ENCODE assay signal across 8 cellular contexts in genomic region chr2:3518496-3519254, GRCh38. TPM values are rescaled to one million over a fixed set of nuclear protein-coding genes. Genes with fewer than 3 reads are reported as not detected.
DNase-seq lines count a peak whose midpoint lies in the region; ATAC-seq and TF ChIP-seq lines count a peak whose summit lies in the region.

No MANE protein-coding gene starts in this region.

- no peaks in the 10 kb centered on the region for H3K27me3 ChIP-seq in IMR-90 (ENCODE audit: control insufficient read depth, insufficient read depth, low read length)
- H3K27me3 ChIP-seq in mucosa of rectum (ENCODE audit: control insufficient read depth in 2 of 2, insufficient read depth in 2 of 2, low read length in 2 of 2): no peaks in the 10 kb centered on the region

- H2BK120ac ChIP-seq in IMR-90 (ENCODE audit: low read depth, low read length): peak overlapping the region; percentile 26; the same call in 1 of the 2 replicates

- H3K79me1 ChIP-seq in IMR-90 (ENCODE audit: low read depth in 1 of 2, low read length in 2 of 2): peaks cover 26 to 39% of the 10 kb centered on the region in 2 experiments

- H3K23ac ChIP-seq in IMR-90 (ENCODE audit: low read depth, low read length): peak overlapping the region; percentile 78

- peak overlapping the region; percentile 80 for H3K9ac ChIP-seq in IMR-90 (ENCODE audit: low read depth, low read length)
- H3K9ac ChIP-seq in mucosa of rectum (ENCODE audit: low read depth in 1 of 2, low read length in 2 of 2): peak overlapping the region; percentile 76 to 82

- ATAC-seq in GM21529 (IDR thresholded peaks at IDR 0.05; ENCODE audit: unreplicated experiment): peak; percentile 80
- ATAC-seq in IMR-90 (ENCODE audit: low read depth): peak; percentile 85

- H3K9me2 ChIP-seq in OCI-LY7 (ENCODE audit: insufficient read depth, low read length): no peaks in the 10 kb centered on the region

- H4K5ac ChIP-seq in IMR-90 (ENCODE audit: low read depth, low read length): peak overlapping the region; percentile 53; the same call in 1 of the 2 replicates

- peak overlapping the region; percentile 80 for H4K91ac ChIP-seq in IMR-90 (ENCODE audit: insufficient read depth, low read depth, low read length)

- dilution Hi-C loops in IMR-90 (cut with HindIII; ENCODE audit: low sequenced_read_pairs, unreplicated experiment): no loop called here

- H3K14ac ChIP-seq in IMR-90 (replicated peaks; ENCODE audit: low read depth, low read length): peak overlapping the region; percentile 95

- H3K9me1 ChIP-seq in IMR-90 (ENCODE audit: insufficient read depth, low read length): peaks cover 10% of the 10 kb centered on the region

- H4K20me1 ChIP-seq in IMR-90 (ENCODE audit: insufficient read depth, low read length) (no peaks in the 10 kb centered on the region), OCI-LY7 (ENCODE audit: insufficient read depth, low read length) (no peaks in the 10 kb centered on the region)

- DNase-seq in DMS 273 treated with DMSO at 0.1 percent for 48 hours (lab: John Stamatoyannopoulos, UW) (peak; percentile 92), IMR-90 (peak; percentile 96), OCI-LY7 (ENCODE audit: low spot score) (peak; percentile 97), activated T-cell treated with anti-CD3 and anti-CD28 coated beads for 48 hours (ENCODE audit: low read depth) (peak; percentile 98), erythroblast (lab: John Stamatoyannopoulos, UW) (peak; percentile 96 to 98)
- DNase-seq in stimulated activated CD8-positive, alpha-beta memory T cell treated with anti-CD3 and anti-CD28 coated beads, Interleukin-4, amount 100 ng/mL, for 4 hours (ENCODE audit: low read depth in 2 of 2, low spot score in 1 of 2): peak; percentile 94 to 98

- in situ Hi-C loops in IMR-90 (cut with MboI; ENCODE audit: low sequenced_read_pairs): no loop called here

- H3K4me1 ChIP-seq in IMR-90 (ENCODE audit: control insufficient read depth, insufficient read depth, low read length): peaks cover 8% of the 10 kb centered on the region
- peaks cover 26% of the 10 kb centered on the region for H3K4me1 ChIP-seq in OCI-LY7 (ENCODE audit: insufficient read depth, low read length, poor library complexity, severe bottlenecking)
- peaks cover 3 to 5% of the 10 kb centered on the region in 2 donors for H3K4me1 ChIP-seq in mucosa of rectum (ENCODE audit: control insufficient read depth in 2 of 2, insufficient read depth in 2 of 2, low read length in 2 of 2)

- H2AK9ac ChIP-seq in IMR-90 (replicated peaks; ENCODE audit: low read depth, low read length, poor library complexity): peak overlapping the region; percentile 82

- no peak overlapping the region for H2BK20ac ChIP-seq in IMR-90 (ENCODE audit: low read depth, low read length)

- POLR2A ChIA-PET in IMR-90 (lab: Charles Lee; ENCODE audit: unreplicated experiment) (interaction anchor here (1.0 kb wide), 1 partner anchor 39 kb away, joined by 3 read pairs; no protein-coding TSS in a partner anchor), OCI-LY7 (lab: Charles Lee) (interaction anchor here (0.7 to 1.8 kb wide), 6 partner anchors 19 to 259 kb away, joined by 3 to 19 read pairs (median 4); no protein-coding TSS in a partner anchor)

- TF ChIP-seq RAD21 in IMR-90 (IDR thresholded peaks at IDR 0.05; ENCODE audit: low read length): no peak

- no TSS peak for BruUV-seq in IMR-90 (replicated peaks; lab: Mats Ljungman, UMichigan)
- BruUV-seq in OCI-LY7 (replicated peaks; lab: Mats Ljungman, UMichigan): no TSS peak

- peaks cover 14% of the 10 kb centered on the region; the same call in 1 of the 2 replicates for H3K79me2 ChIP-seq in OCI-LY7 (ENCODE audit: insufficient read depth, low read depth, low read length)

- CTCF ChIA-PET in IMR-90 (lab: Yijun Ruan, JAX): no interaction called here
- CTCF ChIA-PET in OCI-LY7 (lab: Charles Lee; ENCODE audit: unreplicated experiment): interaction anchor here (0.6 to 1.7 kb wide), 3 partner anchors 23 to 134 kb away, joined by 3 to 4 read pairs (median 4); no protein-coding TSS in a partner anchor

- peak overlapping the region; percentile 56; the same call in 1 of the 2 replicates for H2AK5ac ChIP-seq in IMR-90 (ENCODE audit: low read depth, low read length)

- TF ChIP-seq POLR2A in IMR-90 (IDR thresholded peaks at IDR 0.05; ENCODE audit: low read depth, low read length) (peak; percentile 48), erythroblast (IDR thresholded peaks at IDR 0.05; ENCODE audit: low read length) (no peak)

- peak overlapping the region; percentile 98 for H3K4me2 ChIP-seq in IMR-90 (ENCODE audit: low read depth, low read length)
- peak overlapping the region; percentile 91 for H3K4me2 ChIP-seq in OCI-LY7 (ENCODE audit: low read length)

- H3K4ac ChIP-seq in IMR-90 (ENCODE audit: low read depth, low read length): peak overlapping the region; percentile 83

- H2AFZ ChIP-seq in IMR-90 (replicated peaks; ENCODE audit: low read length, poor library complexity): peak overlapping the region; percentile 95
- H2AFZ ChIP-seq in OCI-LY7 (ENCODE audit: low read length): peak overlapping the region; percentile 60; the same call in 1 of the 2 replicates

- H4K8ac ChIP-seq in IMR-90 (ENCODE audit: low read depth in 2 of 2, low read length in 2 of 2): peak overlapping the region; percentile 51 to 92; a peak in 2 of 4 replicates

- H3K18ac ChIP-seq in IMR-90 (ENCODE audit: low read depth, low read length): peak overlapping the region; percentile 45

- H2BK5ac ChIP-seq in IMR-90 (ENCODE audit: low read depth, low read length, poor library complexity, severe bottlenecking): peak overlapping the region; percentile 83

- H3K36me3 ChIP-seq in IMR-90 (ENCODE audit: control insufficient read depth, insufficient read depth, low read length) (peaks cover 2% of the 10 kb centered on the region; the same call in 1 of the 2 replicates), OCI-LY7 (ENCODE audit: insufficient read depth, low read length) (peaks cover 33% of the 10 kb centered on the region), mucosa of rectum (ENCODE audit: control insufficient read depth in 2 of 2, insufficient read depth in 2 of 2, low read length in 2 of 2) (peaks cover 0 to 4% of the 10 kb centered on the region in 2 donors)

- peak overlapping the region; percentile 78 for H3K56ac ChIP-seq in IMR-90 (ENCODE audit: extremely low read depth, insufficient read depth, low read length)

- intact Hi-C loops in IMR-90 (cut with micrococcal nuclease) (no loop called here), OCI-LY7 (cut with micrococcal nuclease; ENCODE audit: unreplicated experiment) (loop anchor here (1.0 to 5.0 kb wide), 4 partner anchors 40 to 141 kb away; partner anchors contain the start of genes EIPR1, RNASEH1, RPS7 and TRAPPC12)

- 1% methylated on average over 44 of the region's 67 CpGs; no CpG with 5 or more reads in 1 of the 2 experiments for WGBS in IMR-90 (ENCODE audit: extremely low coverage in 2 of 2, insufficient read length in 1 of 2), 2 experiments

- H3K27ac ChIP-seq in IMR-90 (ENCODE audit: insufficient read depth, low read length): peak overlapping the region; percentile 83
- peak overlapping the region; percentile 60 for H3K27ac ChIP-seq in OCI-LY7 (ENCODE audit: low read depth, low read length, poor library complexity, severe bottlenecking)
- H3K27ac ChIP-seq in mucosa of rectum (ENCODE audit: low read depth in 2 of 2, low read length in 2 of 2): peak overlapping the region; percentile 97 to 99

- H3K4me3 ChIP-seq in IMR-90 (ENCODE audit: insufficient read depth, low read depth, low read length) (peak overlapping the region; percentile 79), OCI-LY7 (ENCODE audit: low read depth, low read length, poor library complexity, severe bottlenecking) (peak overlapping the region; percentile 81), mucosa of rectum (ENCODE audit: low read length in 2 of 2) (peak overlapping the region; percentile 64 to 81)

- H2BK15ac ChIP-seq in IMR-90 (ENCODE audit: low read depth, low read length): no peak overlapping the region

- TF ChIP-seq CTCF in IMR-90 (conservative IDR thresholded peaks at IDR 0.05; ENCODE audit: low read depth, low read length): no peak
- TF ChIP-seq CTCF in OCI-LY7 (conservative IDR thresholded peaks at IDR 0.05; ENCODE audit: low read length): no peak

- H3K9me3 ChIP-seq in IMR-90 (ENCODE audit: control insufficient read depth, insufficient read depth, low read length): no peaks in the 10 kb centered on the region
- peaks cover 5% of the 10 kb centered on the region; the same call in 1 of the 2 replicates for H3K9me3 ChIP-seq in OCI-LY7 (ENCODE audit: low read length)
- no peaks in the 10 kb centered on the region for H3K9me3 ChIP-seq in mucosa of rectum (ENCODE audit: control insufficient read depth in 2 of 2, low read length in 2 of 2)

TF ChIP-seq in IMR-90, 13 proteins besides CTCF, POLR2A, EP300 and RAD21 (continues in another document):
- TF ChIP-seq MXI1 (IDR thresholded peaks at IDR 0.05; ENCODE audit: borderline replicate concordance, low read depth, low read length) (no peak), CHD1 (IDR thresholded peaks at IDR 0.05; ENCODE audit: low read depth, low read length) (no peak), CEBPB (IDR thresholded peaks at IDR 0.05; ENCODE audit: low read depth, low read length) (no peak), NFE2L2 (IDR thresholded peaks at IDR 0.05; ENCODE audit: low read depth, low read length) (no peak), RFX5 (IDR thresholded peaks at IDR 0.05; ENCODE audit: low read depth, low read length) (no peak)

RNA-seq across cellular contexts. Expression of gene ADI1, which starts 0.7 kb away (rescaled TPM):
- total RNA-seq in IMR-90 (2012; rRNA removed): 43.2 and 49.7 TPM in 2 replicates
- 40.7 and 46.0 TPM in 2 replicates for polyA plus RNA-seq in IMR-90 (2012; rRNA removed)
- 29.8 and 43.8 TPM in 2 replicates for polyA plus RNA-seq in IMR-90 (2012; cell fraction: cytosol; rRNA removed)
- 17.0 and 52.0 TPM in 2 replicates for polyA plus RNA-seq in IMR-90 (2012; cell fraction: nucleus; rRNA removed; ENCODE audit: low replicate concordance)
- 19.2 and 20.0 TPM in 2 replicates for total RNA-seq in OCI-LY7 (2014; rRNA removed; shearing (Covaris generic))
- total RNA-seq in OCI-LY7 (2022): 22.1 and 26.2 TPM in 2 replicates

RNA-seq across cellular contexts. Expression of gene RNASEH1, which starts 39.5 kb away (rescaled TPM):
- 23.7 and 38.3 TPM in 2 replicates for total RNA-seq in IMR-90 (2012; rRNA removed)
- polyA plus RNA-seq in IMR-90 (2012; rRNA removed): 21.7 and 23.5 TPM in 2 replicates
- 11.6 and 14.9 TPM in 2 replicates for polyA plus RNA-seq in IMR-90 (2012; cell fraction: cytosol; rRNA removed)
- 6.1 and 14.1 TPM in 2 replicates for polyA plus RNA-seq in IMR-90 (2012; cell fraction: nucleus; rRNA removed; ENCODE audit: low replicate concordance)
- total RNA-seq in OCI-LY7 (2014; rRNA removed; shearing (Covaris generic)): 34.7 and 35.7 TPM in 2 replicates
- 41.9 and 48.2 TPM in 2 replicates for total RNA-seq in OCI-LY7 (2022)

RNA-seq across cellular contexts. Expression of gene RPS7, which starts 56.4 kb away (rescaled TPM):
- 3,111 and 3,387 TPM in 2 replicates for total RNA-seq in IMR-90 (2012; rRNA removed)
- polyA plus RNA-seq in IMR-90 (2012; rRNA removed): 1,199 and 1,260 TPM in 2 replicates
- polyA plus RNA-seq in IMR-90 (2012; cell fraction: cytosol; rRNA removed): 1,489 and 3,890 TPM in 2 replicates
- 261 and 727 TPM in 2 replicates for polyA plus RNA-seq in IMR-90 (2012; cell fraction: nucleus; rRNA removed; ENCODE audit: low replicate concordance)
- total RNA-seq in OCI-LY7 (2014; rRNA removed; shearing (Covaris generic)): 2,658 and 2,982 TPM in 2 replicates
- total RNA-seq in OCI-LY7 (2022): 2,524 and 2,654 TPM in 2 replicates

Comparison
In these comparisons a context has a peak if more than half of its experiments do, and no peak if none do; other contexts are left out.
1. Peak in every context shown above with its lines: DNase-seq, ATAC-seq, H3K4me3 ChIP-seq and H3K27ac ChIP-seq.